1 cellular context compared by ENCODE assay signal in the genomic region with DNA sequence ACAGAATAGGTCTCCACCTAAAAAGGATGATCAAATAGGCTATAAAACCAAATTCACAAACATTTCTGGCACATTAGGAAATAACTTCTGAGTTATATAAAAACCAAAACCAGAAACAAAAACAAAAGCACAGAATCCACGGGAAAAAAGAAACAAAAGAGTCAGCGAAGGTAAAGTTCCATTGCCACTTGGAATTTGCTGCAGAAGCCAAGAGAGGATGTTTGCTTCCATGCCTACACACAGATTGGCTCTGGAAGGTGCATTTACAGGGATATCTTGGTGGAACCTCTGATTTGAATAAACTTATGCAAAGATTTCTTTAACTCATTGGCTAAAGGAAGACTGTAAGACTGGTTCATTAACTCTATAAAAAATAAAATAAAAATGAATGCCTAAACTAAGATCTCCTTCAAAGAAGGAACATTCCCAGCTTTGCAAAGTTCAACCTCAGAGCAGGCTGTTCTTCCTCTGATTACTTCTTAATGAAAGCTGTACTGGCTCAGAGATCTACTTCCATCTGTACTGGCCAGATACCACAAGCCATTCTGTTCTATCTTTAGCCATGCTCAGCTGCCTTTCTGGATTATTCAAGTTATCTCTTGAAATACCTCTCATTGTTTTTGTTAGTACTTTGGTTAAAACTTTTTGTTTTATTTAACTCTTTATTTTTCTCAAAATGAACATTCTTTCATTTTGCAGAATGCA.
TF ChIP-seq lines count a peak whose summit lies in the region.

No MANE protein-coding gene starts in this region.

TF ChIP-seq in WTC11, 78 proteins besides CTCF, POLR2A, EP300 and RAD21 (continued from another document):
- TF ChIP-seq ESRRA (CRISPR knock-in tag; IDR thresholded peaks at IDR 0.05; ENCODE audit: borderline replicate concordance) (no peak), FOXK1 (CRISPR knock-in tag; IDR thresholded peaks at IDR 0.05) (no peak), ELF4 (CRISPR knock-in tag; IDR thresholded peaks at IDR 0.05; ENCODE audit: low read depth) (no peak), PRRX2 (CRISPR knock-in tag; IDR thresholded peaks at IDR 0.05) (no peak)
- TF ChIP-seq, protein P1, sequence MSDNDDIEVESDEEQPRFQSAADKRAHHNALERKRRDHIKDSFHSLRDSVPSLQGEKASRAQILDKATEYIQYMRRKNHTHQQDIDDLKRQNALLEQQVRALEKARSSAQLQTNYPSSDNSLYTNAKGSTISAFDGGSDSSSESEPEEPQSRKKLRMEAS (CRISPR knock-in tag; IDR thresholded peaks at IDR 0.05), result no peak
- TF ChIP-seq, protein P2, sequence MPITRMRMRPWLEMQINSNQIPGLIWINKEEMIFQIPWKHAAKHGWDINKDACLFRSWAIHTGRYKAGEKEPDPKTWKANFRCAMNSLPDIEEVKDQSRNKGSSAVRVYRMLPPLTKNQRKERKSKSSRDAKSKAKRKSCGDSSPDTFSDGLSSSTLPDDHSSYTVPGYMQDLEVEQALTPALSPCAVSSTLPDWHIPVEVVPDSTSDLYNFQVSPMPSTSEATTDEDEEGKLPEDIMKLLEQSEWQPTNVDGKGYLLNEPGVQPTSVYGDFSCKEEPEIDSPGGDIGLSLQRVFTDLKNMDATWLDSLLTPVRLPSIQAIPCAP (CRISPR knock-in tag; IDR thresholded peaks at IDR 0.05), result no peak
- TF ChIP-seq, protein P3, sequence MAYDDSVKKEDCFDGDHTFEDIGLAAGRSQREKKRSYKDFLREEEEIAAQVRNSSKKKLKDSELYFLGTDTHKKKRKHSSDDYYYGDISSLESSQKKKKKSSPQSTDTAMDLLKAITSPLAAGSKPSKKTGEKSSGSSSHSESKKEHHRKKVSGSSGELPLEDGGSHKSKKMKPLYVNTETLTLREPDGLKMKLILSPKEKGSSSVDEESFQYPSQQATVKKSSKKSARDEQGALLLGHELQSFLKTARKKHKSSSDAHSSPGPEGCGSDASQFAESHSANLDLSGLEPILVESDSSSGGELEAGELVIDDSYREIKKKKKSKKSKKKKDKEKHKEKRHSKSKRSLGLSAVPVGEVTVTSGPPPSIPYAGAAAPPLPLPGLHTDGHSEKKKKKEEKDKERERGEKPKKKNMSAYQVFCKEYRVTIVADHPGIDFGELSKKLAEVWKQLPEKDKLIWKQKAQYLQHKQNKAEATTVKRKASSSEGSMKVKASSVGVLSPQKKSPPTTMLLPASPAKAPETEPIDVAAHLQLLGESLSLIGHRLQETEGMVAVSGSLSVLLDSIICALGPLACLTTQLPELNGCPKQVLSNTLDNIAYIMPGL (CRISPR knock-in tag; IDR thresholded peaks at IDR 0.05), result no peak
